In genomic region chr11:128516886-128517285, GRCh38 we compare ENCODE assay signal across 9 cellular contexts.
A peak's percentile ranks its signal among the peaks of the same experiment; 100 is the strongest.
DNase-seq lines count a peak whose midpoint lies in the region; ATAC-seq and TF ChIP-seq lines count a peak whose summit lies in the region.
"Had no signal": no experiment of that assay in that cellular context is flagged by ENCODE, and none has a peak within 500 bp of the region (broad histone marks: within the 10 kb centered on the region; RNA-seq: fewer than 3 reads in every experiment).

No MANE protein-coding gene starts in this region.

- peaks cover 98% of the 10 kb centered on the region for H3K36me3 Mint-ChIP-seq in activated CD4-positive, alpha-beta T cell treated with anti-CD3 and anti-CD28 coated beads, Interleukin-2, amount 10 ng/mL, durations not matched to agents 7 days and 5 days (ENCODE audit: low read depth)
- H3K36me3 Mint-ChIP-seq in activated B cell treated with CpG ODN at 0.5 μM for 24 hours (ENCODE audit: low read depth) (peaks cover 89% of the 10 kb centered on the region), immature natural killer cell (peaks cover 26 to 60% (median 39%) of the 10 kb centered on the region in 3 donors)

- no peaks in the 10 kb centered on the region for H3K9me3 Mint-ChIP-seq in activated CD4-positive, alpha-beta T cell treated with anti-CD3 and anti-CD28 coated beads, Interleukin-2, amount 10 ng/mL, durations not matched to agents 7 days and 5 days
- no peaks in the 10 kb centered on the region for H3K9me3 Mint-ChIP-seq in activated B cell treated with CpG ODN at 0.5 μM for 24 hours
- H3K9me3 Mint-ChIP-seq in immature natural killer cell: no peaks in the 10 kb centered on the region
- H3K9me3 Mint-ChIP-seq: neural crest cell had no signal

- no peaks in the 10 kb centered on the region for H3K27me3 ChIP-seq in suprapubic skin

- POLR2A ChIA-PET in activated CD4-positive, alpha-beta T cell treated with anti-CD3 and anti-CD28 coated beads, Interleukin-2, amount 10 ng/mL, durations not matched to agents 7 days and 5 days (lab: Charles Lee): interaction anchor here (1.0 to 2.1 kb wide), 4 partner anchors 9 to 113 kb away, joined by 3 to 9 read pairs (median 4); no protein-coding TSS in a partner anchor
- POLR2A ChIA-PET in activated B cell treated with CpG ODN at 0.5 μM for 24 hours (lab: Charles Lee): interaction anchor here (0.6 to 12.7 kb wide), 11 partner anchors 8 to 240 kb away, joined by 3 to 283 read pairs (median 61); partner anchors contain the start of gene FLI1

- no peak for TF ChIP-seq POLR2A in suprapubic skin (IDR thresholded peaks at IDR 0.05)

- CTCF ChIA-PET in activated CD4-positive, alpha-beta T cell treated with anti-CD3 and anti-CD28 coated beads, Interleukin-2, amount 10 ng/mL, durations not matched to agents 7 days and 5 days (lab: Charles Lee): interaction anchor here (1.0 to 4.6 kb wide), 11 partner anchors 8 to 227 kb away, joined by 3 to 32 read pairs (median 3); no protein-coding TSS in a partner anchor
- CTCF ChIA-PET in activated B cell treated with CpG ODN at 0.5 μM for 24 hours (lab: Charles Lee): interaction anchor here (0.7 to 5.7 kb wide), 3 partner anchors 36 to 240 kb away, joined by 3 to 24 read pairs (median 3); no protein-coding TSS in a partner anchor

- H3K4me1 ChIP-seq in suprapubic skin: peaks cover 53% of the 10 kb centered on the region

- intact Hi-C loops in activated B cell treated with CpG ODN at 0.5 μM for 24 hours (cut with micrococcal nuclease): no loop called here

- no peaks in the 10 kb centered on the region for H3K36me3 ChIP-seq in suprapubic skin

- 67% methylated on average over 4 of the region's 4 CpGs for WGBS in suprapubic skin

- no peak for ATAC-seq in activated B cell treated with CpG ODN at 0.5 μM for 24 hours (ENCODE audit: low read depth)
- no peak for ATAC-seq in HG03095 (IDR thresholded peaks at IDR 0.05; ENCODE audit: unreplicated experiment)
- no peak for ATAC-seq in HG02588 (IDR thresholded peaks at IDR 0.05; ENCODE audit: unreplicated experiment)

- H3K4me3 Mint-ChIP-seq in activated CD4-positive, alpha-beta T cell treated with anti-CD3 and anti-CD28 coated beads, Interleukin-2, amount 10 ng/mL, durations not matched to agents 7 days and 5 days: peak overlapping the region; percentile 96
- H3K4me3 Mint-ChIP-seq in activated B cell treated with CpG ODN at 0.5 μM for 24 hours: peak overlapping the region; percentile 99
- H3K4me3 Mint-ChIP-seq in immature natural killer cell: peak overlapping the region; percentile 96 to 100 (median 96)
- H3K4me3 Mint-ChIP-seq: neural crest cell had no signal

- no peak for DNase-seq in activated CD4-positive, alpha-beta T cell treated with anti-CD3 and anti-CD28 coated beads, Interleukin-2, amount 10 ng/mL, durations not matched to agents 7 days and 5 days
- no peak for DNase-seq in activated CD4-positive, alpha-beta T cell treated with anti-CD3 and anti-CD28 coated beads, Interleukin-2, amount 50 U/mL, for 48 hours
- no peak for DNase-seq in activated B cell treated with CpG ODN at 0.5 μM for 24 hours
- DNase-seq in immature natural killer cell: peak in 1 of 3 donors; percentile 8
- no peak for DNase-seq in suprapubic skin (ENCODE audit: low spot score in 2 of 2)
- no peak for DNase-seq in NCI-H510A (lab: John Stamatoyannopoulos, UW)

- no peak overlapping the region for H3K27ac ChIP-seq in suprapubic skin

- H3K4me3 ChIP-seq in suprapubic skin: peak overlapping the region; percentile 83

- H3K27ac Mint-ChIP-seq in activated CD4-positive, alpha-beta T cell treated with anti-CD3 and anti-CD28 coated beads, Interleukin-2, amount 10 ng/mL, durations not matched to agents 7 days and 5 days: peak overlapping the region; percentile 93
- peak overlapping the region; percentile 97 for H3K27ac Mint-ChIP-seq in activated B cell treated with CpG ODN at 0.5 μM for 24 hours
- H3K27ac Mint-ChIP-seq in immature natural killer cell: peak overlapping the region; percentile 86 to 97 (median 94)

- no peak for TF ChIP-seq CTCF in activated B cell treated with CpG ODN at 0.5 μM for 24 hours (IDR thresholded peaks at IDR 0.05)
- no peak for TF ChIP-seq CTCF in suprapubic skin (IDR thresholded peaks at IDR 0.05)

- H3K27me3 Mint-ChIP-seq in activated CD4-positive, alpha-beta T cell treated with anti-CD3 and anti-CD28 coated beads, Interleukin-2, amount 10 ng/mL, durations not matched to agents 7 days and 5 days: no peaks in the 10 kb centered on the region
- H3K27me3 Mint-ChIP-seq in activated B cell treated with CpG ODN at 0.5 μM for 24 hours (no peaks in the 10 kb centered on the region), immature natural killer cell (ENCODE audit: low read depth in 3 of 3) (peaks cover 3 to 30% (median 21%) of the 10 kb centered on the region in 3 donors)

- peaks cover 46% of the 10 kb centered on the region for H3K4me1 Mint-ChIP-seq in activated CD4-positive, alpha-beta T cell treated with anti-CD3 and anti-CD28 coated beads, Interleukin-2, amount 10 ng/mL, durations not matched to agents 7 days and 5 days
- H3K4me1 Mint-ChIP-seq in activated B cell treated with CpG ODN at 0.5 μM for 24 hours: peaks cover 83% of the 10 kb centered on the region
- H3K4me1 Mint-ChIP-seq in immature natural killer cell: peaks cover 75 to 76% of the 10 kb centered on the region in 2 donors

- no peak for TF ChIP-seq EP300 in suprapubic skin (IDR thresholded peaks at IDR 0.05)

- H3K9me3 ChIP-seq in suprapubic skin: no peaks in the 10 kb centered on the region
